Comparison of ENCODE assay signal across 22 cellular contexts in genomic region chr7:157361537-157361936, GRCh38.
"Had no signal": no experiment of that assay in that cellular context is flagged by ENCODE, and none has a peak within 500 bp of the region (broad histone marks: within the 10 kb centered on the region; RNA-seq: fewer than 3 reads in every experiment).

No MANE protein-coding gene starts in this region.

- H3K9me3 ChIP-seq: colonic mucosa, esophagus squamous epithelium, ovary, sigmoid colon, stomach, thyroid gland, vagina had no signal

- H3K4me3 ChIP-seq: colonic mucosa, esophagus squamous epithelium, lung, ovary, sigmoid colon, stomach, thyroid gland, vagina had no signal

- ATAC-seq: stimulated activated effector memory CD8-positive, alpha-beta T cell treated with anti-CD3 and anti-CD28 coated beads, Interleukin-12 subunit alpha, Interleukin-12 subunit beta, amount 100 ng/mL, for 72 hours had no signal

- H3K27me3 ChIP-seq: colonic mucosa, esophagus squamous epithelium, ovary, sigmoid colon, stomach, thyroid gland, vagina had no signal

- H3K4me1 ChIP-seq: colonic mucosa had no signal

- H3K27me3 Mint-ChIP-seq: dendritic cell treated with granulocyte-macrophage colony-stimulating factor and Interleukin-4, amounts not matched to agents 40 ng/mL and 50 ng/mL, for 4 days; memory B cell had no signal

- FAIRE-seq: endothelial cell of umbilical vein, keratinocyte had no signal

- H3K27ac Mint-ChIP-seq: dendritic cell treated with granulocyte-macrophage colony-stimulating factor and Interleukin-4, amounts not matched to agents 40 ng/mL and 50 ng/mL, for 4 days; memory B cell; stimulated activated effector memory CD8-positive, alpha-beta T cell treated with anti-CD3 and anti-CD28 coated beads, Interleukin-12 subunit alpha, Interleukin-12 subunit beta, amount 100 ng/mL, for 72 hours had no signal

- H3K27ac ChIP-seq: colonic mucosa, esophagus squamous epithelium, ovary, sigmoid colon, stomach, thyroid gland, vagina had no signal

- H3K4me3 Mint-ChIP-seq: dendritic cell treated with granulocyte-macrophage colony-stimulating factor and Interleukin-4, amounts not matched to agents 40 ng/mL and 50 ng/mL, for 4 days; memory B cell; natural killer cell; stimulated activated effector memory CD8-positive, alpha-beta T cell treated with anti-CD3 and anti-CD28 coated beads, Interleukin-12 subunit alpha, Interleukin-12 subunit beta, amount 100 ng/mL, for 72 hours had no signal

- H3K36me3 ChIP-seq: ovary had no signal

- DNase-seq: colonic mucosa; effector memory CD4-positive, alpha-beta T cell; esophagus squamous epithelium; foreskin melanocyte; natural killer cell; occipital lobe; ovary; posterior cingulate gyrus; sigmoid colon; stimulated activated CD4-positive, alpha-beta T cell treated with anti-CD3 and anti-CD28 coated beads, Interleukin-2, amount 100 ng/mL, for 24 hours; stimulated activated CD4-positive, alpha-beta T cell treated with anti-CD3 and anti-CD28 coated beads, Interleukin-4, amount 100 ng/mL, for 24 hours; stimulated activated naive CD4-positive, alpha-beta T cell treated with Interleukin-2 at 50 U/mL for 16 hours; stomach; thyroid gland; trophoblast cell had no signal

- H3K9me3 Mint-ChIP-seq: dendritic cell treated with granulocyte-macrophage colony-stimulating factor and Interleukin-4, amounts not matched to agents 40 ng/mL and 50 ng/mL, for 4 days; natural killer cell; stimulated activated effector memory CD8-positive, alpha-beta T cell treated with anti-CD3 and anti-CD28 coated beads, Interleukin-12 subunit alpha, Interleukin-12 subunit beta, amount 100 ng/mL, for 72 hours had no signal
